9 cellular contexts compared by ENCODE assay signal in the genomic region with DNA sequence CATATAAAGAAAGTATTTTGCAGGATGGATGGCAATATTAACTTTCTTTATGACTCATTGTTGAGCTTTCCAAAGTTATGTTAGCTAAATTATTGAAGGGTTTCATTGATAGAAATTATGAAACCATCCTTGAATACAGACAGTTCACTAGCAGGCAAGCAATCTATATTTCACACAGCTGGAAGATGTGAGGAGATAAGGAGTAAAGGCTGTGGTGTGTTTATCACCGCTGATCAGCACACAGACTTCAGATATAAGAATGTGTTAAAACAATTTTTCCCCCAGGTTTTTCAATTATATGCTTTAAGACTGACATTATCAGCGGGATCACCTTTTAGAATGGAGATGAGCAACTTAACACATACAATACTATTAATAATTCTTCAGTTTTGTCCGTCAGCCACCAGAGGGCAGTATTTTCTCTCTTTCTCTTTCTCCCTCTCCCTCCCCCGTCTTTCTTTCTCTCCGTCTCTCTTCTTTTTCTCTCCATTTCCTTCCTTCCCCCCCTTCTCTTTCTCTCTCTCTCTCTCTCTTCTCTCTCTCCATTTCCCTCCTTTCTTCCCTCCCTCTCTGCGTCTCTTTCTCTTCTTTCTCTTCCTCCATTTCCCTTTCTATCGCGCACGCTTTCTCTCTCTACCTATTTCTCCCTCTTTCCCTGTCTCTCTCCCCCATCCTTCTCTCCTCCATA.
A peak's percentile ranks its signal among the peaks of the same experiment; 100 is the strongest.
DNase-seq lines count a peak whose midpoint lies in the region; ATAC-seq, FAIRE-seq and TF ChIP-seq lines count a peak whose summit lies in the region.
"Had no signal": no experiment of that assay in that cellular context is flagged by ENCODE, and none has a peak within 500 bp of the region (broad histone marks: within the 10 kb centered on the region; RNA-seq: fewer than 3 reads in every experiment).

No MANE protein-coding gene starts in this region.

- peaks cover 4% of the 10 kb centered on the region for H3K27me3 ChIP-seq in AG04450 (ENCODE audit: control insufficient read depth, insufficient read depth, low read length)
- no peaks in the 10 kb centered on the region for H3K27me3 ChIP-seq in breast epithelium
- H3K27me3 ChIP-seq in small intestine (ENCODE audit: control insufficient read depth in 2 of 2, insufficient read depth in 2 of 2, low read length in 2 of 2), result no peaks in the 10 kb centered on the region

- H3K4me3 ChIP-seq in AG04450 (ENCODE audit: low read depth, low read length) (peak overlapping the region; percentile 56), breast epithelium (peak overlapping the region; percentile 39 to 59 (median 41)), small intestine (ENCODE audit: low read depth in 1 of 2, low read length in 2 of 2) (no peak overlapping the region)
- H3K4me3 ChIP-seq in Jurkat, Clone E6-1 (ENCODE audit: low read length), result peak overlapping the region; percentile 29

- intact Hi-C loops in breast epithelium (cut with DNase I; ENCODE audit: low total_unique reads), result no loop called here

- no peak for TF ChIP-seq POLR2A in GM12892 (IDR thresholded peaks at IDR 0.05; ENCODE audit: low read depth, low read length)
- TF ChIP-seq POLR2A in breast epithelium (IDR thresholded peaks at IDR 0.05), result no peak

- H3K36me3 ChIP-seq in breast epithelium, result no peaks in the 10 kb centered on the region
- H3K36me3 ChIP-seq in small intestine (ENCODE audit: control insufficient read depth in 2 of 2, insufficient read depth in 2 of 2, low read length in 2 of 2), result no peaks in the 10 kb centered on the region

- no peaks in the 10 kb centered on the region for H3K4me1 ChIP-seq in breast epithelium
- H3K4me1 ChIP-seq in small intestine (ENCODE audit: control insufficient read depth in 2 of 2, insufficient read depth in 1 of 2, low read depth in 1 of 2, low read length in 1 of 2), result no peaks in the 10 kb centered on the region

- 20 to 24% (median 21%) methylated on average over 9 of the region's 9 CpGs for WGBS in small intestine, 3 donors

- FAIRE-seq in GM12892 (lab: Jason Lieb, UNC) (peak; percentile 46), small intestine (lab: Jason Lieb, UNC) (no peak)

- TF ChIP-seq CTCF in AG04450 (IDR thresholded peaks at IDR 0.05; ENCODE audit: low read depth, low read length) (peak; percentile 64), breast epithelium (IDR thresholded peaks at IDR 0.05) (peak; percentile 74 to 80 (median 77))

- POLR2A ChIA-PET in AG04450 (lab: Yijun Ruan, JAX), result no interaction called here

- peak; percentile 36 for DNase-seq in AG04450 (ENCODE audit: low read depth, low spot score)
- DNase-seq in GM12892 (ENCODE audit: insufficient read length), result peak; percentile 17
- DNase-seq in Jurkat, Clone E6-1 (ENCODE audit: low read depth, low spot score), result peak; percentile 54
- peak; percentile 70 for DNase-seq in RKO (ENCODE audit: low spot score)
- no peak for DNase-seq in breast epithelium (ENCODE audit: low spot score in 2 of 2)
- peak; percentile 46 for DNase-seq in iPS-NIHi11 (ENCODE audit: low spot score)
- peak; percentile 55 for DNase-seq in small intestine

- CTCF ChIA-PET in AG04450 (lab: Charles Lee), result interaction anchor here (0.5 to 1.9 kb wide), 24 partner anchors 9 to 419 kb away, joined by 3 to 14 read pairs (median 3); no protein-coding TSS in a partner anchor

- H3K9me3 ChIP-seq in AG04450 (ENCODE audit: control insufficient read depth, insufficient read depth, low read length) (no peaks in the 10 kb centered on the region), breast epithelium (no peaks in the 10 kb centered on the region), small intestine (ENCODE audit: control insufficient read depth, low read depth) (no peaks in the 10 kb centered on the region)

- no peak for ATAC-seq in GM21447 (IDR thresholded peaks at IDR 0.05; ENCODE audit: unreplicated experiment)

- H3K27ac ChIP-seq in AG04450 (ENCODE audit: low read depth, low read length) (no peak overlapping the region), breast epithelium (no peak overlapping the region), small intestine (ENCODE audit: low read depth in 1 of 2, low read length in 1 of 2) (no peak overlapping the region)
- H3K27ac ChIP-seq: skin epidermis had no signal

Comparison
In these comparisons a context has a peak if more than half of its experiments do, and no peak if none do; other contexts are left out.
1. DNase-seq: peak in AG04450 (single experiment), GM12892 (single experiment), Jurkat, Clone E6-1 (single experiment), RKO (single experiment), iPS-NIHi11 (single experiment) and small intestine (single experiment); none in breast epithelium (0 of 2).
2. H3K4me3 ChIP-seq: peak in AG04450 (single experiment), Jurkat, Clone E6-1 (single experiment) and breast epithelium (3 of 3); none in small intestine (0 of 2).